1 cellular context compared by ENCODE assay signal in genomic region chr17:29004081-29004692, GRCh38.
TF ChIP-seq lines count a peak whose summit lies in the region.

No MANE protein-coding gene starts in this region.

TF ChIP-seq in SK-N-SH, 30 proteins besides CTCF, POLR2A, EP300 and RAD21:
- TF ChIP-seq REST (IDR thresholded peaks at IDR 0.05; ENCODE audit: low read depth, low read length), result peak; percentile 94
- TF ChIP-seq EZH2phosphoT487 (IDR thresholded peaks at IDR 0.05; ENCODE audit: borderline replicate concordance, low read depth), result no peak
